ENCODE assay signal across 8 cellular contexts in genomic region chr7:128387663-128388485, GRCh38. TPM values are rescaled to one million over a fixed set of nuclear protein-coding genes. Genes with fewer than 3 reads are reported as not detected.
DNase-seq lines count a peak whose midpoint lies in the region; ATAC-seq, FAIRE-seq and TF ChIP-seq lines count a peak whose summit lies in the region.

No MANE protein-coding gene starts in this region.

- H3K4me3 Mint-ChIP-seq in CD4-positive, CD25-positive, alpha-beta regulatory T cell = no peak overlapping the region

- peak; percentile 29 to 53 (median 48) for DNase-seq in CD4-positive, CD25-positive, alpha-beta regulatory T cell
- DNase-seq in KBM-7 (peak; percentile 87), RWPE1 (ENCODE audit: low spot score) (peak; percentile 85), pancreas (peak; percentile 44 to 88 (median 70)), upper lobe of right lung (no peak)
- peak; percentile 88 for DNase-seq in activated effector memory CD4-positive, alpha-beta T cell treated with anti-CD3 and anti-CD28 coated beads, Interleukin-2, amount 50 U/mL, for 16 hours

- TF ChIP-seq EP300 in gastroesophageal sphincter (IDR thresholded peaks at IDR 0.05) = no peak

- TF ChIP-seq CTCF in RWPE1 (conservative IDR thresholded peaks at IDR 0.05; ENCODE audit: low read depth) (peak; percentile 96), gastroesophageal sphincter (IDR thresholded peaks at IDR 0.05) (peak in 3 of 4 experiments; percentile 84 to 90 (median 85)), pancreas (IDR thresholded peaks at IDR 0.05) (peak; percentile 68 to 80 (median 76)), upper lobe of right lung (IDR thresholded peaks at IDR 0.05) (peak; percentile 84)

- peaks cover 0 to 4% (median 0%) of the 10 kb centered on the region in 4 donors for H3K4me1 Mint-ChIP-seq in CD4-positive, CD25-positive, alpha-beta regulatory T cell

- no peaks in the 10 kb centered on the region for H3K9me3 ChIP-seq in CD4-positive, CD25-positive, alpha-beta regulatory T cell (ENCODE audit: control insufficient read depth in 2 of 2, low read length in 2 of 2)
- H3K9me3 ChIP-seq in gastroesophageal sphincter (no peaks in the 10 kb centered on the region), pancreas (no peaks in the 10 kb centered on the region), upper lobe of right lung (no peaks in the 10 kb centered on the region)

- intact Hi-C loops in pancreas (cut with DNase I) = loop anchor here in 1 of 3 donors (5.0 kb wide), 1 partner anchor 41 kb away; no protein-coding TSS in a partner anchor
- intact Hi-C loops in upper lobe of right lung (cut with DNase I) = no loop called here

- peak; percentile 62 to 69 for ATAC-seq in CD4-positive, CD25-positive, alpha-beta regulatory T cell (ENCODE audit: low read depth in 2 of 2)
- ATAC-seq in GM19397 (IDR thresholded peaks at IDR 0.05; ENCODE audit: unreplicated experiment) (peak; percentile 67), gastroesophageal sphincter (peak; percentile 80), pancreas (peak; percentile 83 to 94 (median 92)), upper lobe of right lung (peak; percentile 88)

- no peaks in the 10 kb centered on the region for H3K4me1 ChIP-seq in CD4-positive, CD25-positive, alpha-beta regulatory T cell (ENCODE audit: control insufficient read depth, insufficient read depth, low read length, poor library complexity, severe bottlenecking)
- H3K4me1 ChIP-seq in gastroesophageal sphincter (peaks cover 0 to 11% (median 0%) of the 10 kb centered on the region in 3 donors), pancreas (no peaks in the 10 kb centered on the region), upper lobe of right lung (no peaks in the 10 kb centered on the region)

- POLR2A ChIA-PET in RWPE1 (lab: Yijun Ruan, JAX; ENCODE audit: low non-redundant PET) = no interaction called here

- in situ Hi-C loops in KBM-7 (cut with MboI; ENCODE audit: low pct_unique_long_range_greater_than_20kb, low sequenced_read_pairs) = no loop called here

- CTCF ChIA-PET in RWPE1 (lab: Yijun Ruan, JAX) = interaction anchor here (0.5 to 4.8 kb wide), 12 partner anchors 10 to 1109 kb away, joined by 3 to 87 read pairs (median 4); partner anchors contain the start of gene RBM28

- no peaks in the 10 kb centered on the region for H3K36me3 Mint-ChIP-seq in CD4-positive, CD25-positive, alpha-beta regulatory T cell

- FAIRE-seq in pancreas (lab: Jason Lieb, UNC) = no peak

- H3K27me3 ChIP-seq in CD4-positive, CD25-positive, alpha-beta regulatory T cell (ENCODE audit: control insufficient read depth, insufficient read depth, low read length) = no peaks in the 10 kb centered on the region
- H3K27me3 ChIP-seq in gastroesophageal sphincter = peaks cover 20% of the 10 kb centered on the region
- H3K27me3 ChIP-seq in pancreas = no peaks in the 10 kb centered on the region
- H3K27me3 ChIP-seq in upper lobe of right lung = peaks cover 9% of the 10 kb centered on the region

- no peaks in the 10 kb centered on the region for H3K27me3 Mint-ChIP-seq in CD4-positive, CD25-positive, alpha-beta regulatory T cell

- no peak overlapping the region for H3K4me3 ChIP-seq in CD4-positive, CD25-positive, alpha-beta regulatory T cell (ENCODE audit: low read depth, low read length)
- H3K4me3 ChIP-seq in gastroesophageal sphincter = peak overlapping the region in 1 of 2 donors; percentile 11
- H3K4me3 ChIP-seq in pancreas = no peak overlapping the region
- no peak overlapping the region for H3K4me3 ChIP-seq in upper lobe of right lung

- peaks cover 3% of the 10 kb centered on the region for H3K36me3 ChIP-seq in CD4-positive, CD25-positive, alpha-beta regulatory T cell (ENCODE audit: control insufficient read depth, insufficient read depth, low read length)
- peaks cover 0 to 17% of the 10 kb centered on the region in 2 donors for H3K36me3 ChIP-seq in gastroesophageal sphincter
- H3K36me3 ChIP-seq in pancreas = no peaks in the 10 kb centered on the region
- H3K36me3 ChIP-seq in upper lobe of right lung = peaks cover 2% of the 10 kb centered on the region

- no peak for TF ChIP-seq POLR2A in gastroesophageal sphincter (IDR thresholded peaks at IDR 0.05)

- H3K27ac Mint-ChIP-seq in CD4-positive, CD25-positive, alpha-beta regulatory T cell = no peak overlapping the region

- 9 to 57% methylated on average over 1 to 12 of the region's 17 CpGs for WGBS in gastroesophageal sphincter (ENCODE audit: low coverage in 1 of 2), 2 donors
- 11 to 12% methylated on average over 17 of the region's 17 CpGs for WGBS in pancreas, 2 donors

- H3K27ac ChIP-seq in CD4-positive, CD25-positive, alpha-beta regulatory T cell (ENCODE audit: insufficient read depth, low read length, poor library complexity, severe bottlenecking) = no peak overlapping the region
- H3K27ac ChIP-seq in RWPE1 = no peak overlapping the region
- no peak overlapping the region for H3K27ac ChIP-seq in gastroesophageal sphincter
- H3K27ac ChIP-seq in pancreas = no peak overlapping the region
- H3K27ac ChIP-seq in upper lobe of right lung = no peak overlapping the region

- H3K9me3 Mint-ChIP-seq in CD4-positive, CD25-positive, alpha-beta regulatory T cell = no peaks in the 10 kb centered on the region

RNA-seq across cellular contexts. Expression of gene IMPDH1, which starts 21.9 kb away (rescaled TPM):
- 48.2 TPM for total RNA-seq in CD4-positive, CD25-positive, alpha-beta regulatory T cell
- polyA plus RNA-seq in CD4-positive, CD25-positive, alpha-beta regulatory T cell = 10 to 100 TPM; 27.2 to 43.5 (median 32.4) TPM
- total RNA-seq in gastroesophageal sphincter (10 to 100 TPM; 36.9 to 87.1 (median 43.3) TPM), pancreas (10 to 100 TPM; 16.8 to 25.7 (median 19.8) TPM), upper lobe of right lung (59.8 TPM)
- polyA plus RNA-seq in pancreas = 10 to 100 TPM; 18.3 to 26.0 TPM

RNA-seq across cellular contexts. Expression of gene PRRT4, which starts 26.4 kb away (rescaled TPM):
- total RNA-seq in CD4-positive, CD25-positive, alpha-beta regulatory T cell = 0.42 TPM
- polyA plus RNA-seq in CD4-positive, CD25-positive, alpha-beta regulatory T cell = under 1 TPM in 1 of 4 donors, not detected in 3; 0.06 TPM
- 1 to 10 TPM in 1 of 4 donors, under 1 TPM in 3; 0.40 to 1.2 (median 0.82) TPM for total RNA-seq in gastroesophageal sphincter
- under 1 TPM in 2 of 6 donors, not detected in 4; 0.31 to 0.75 TPM for total RNA-seq in pancreas
- under 1 TPM; 0.21 to 0.61 TPM for polyA plus RNA-seq in pancreas
- 0.26 TPM for total RNA-seq in upper lobe of right lung

RNA-seq across cellular contexts. Expression of gene RBM28, which starts 44.2 kb away (rescaled TPM):
- total RNA-seq in CD4-positive, CD25-positive, alpha-beta regulatory T cell = 28.3 TPM
- polyA plus RNA-seq in CD4-positive, CD25-positive, alpha-beta regulatory T cell = 1 to 10 TPM; 2.0 to 8.1 (median 6.6) TPM
- total RNA-seq in gastroesophageal sphincter = 10 to 100 TPM; 12.7 to 27.1 (median 19.5) TPM
- total RNA-seq in pancreas = 10 to 100 TPM; 10.9 to 18.8 (median 16.1) TPM
- 10 to 100 TPM; 26.3 to 31.8 TPM for polyA plus RNA-seq in pancreas
- 28.3 TPM for total RNA-seq in upper lobe of right lung
